ENCODE assay signal across 8 cellular contexts in the genomic region with DNA sequence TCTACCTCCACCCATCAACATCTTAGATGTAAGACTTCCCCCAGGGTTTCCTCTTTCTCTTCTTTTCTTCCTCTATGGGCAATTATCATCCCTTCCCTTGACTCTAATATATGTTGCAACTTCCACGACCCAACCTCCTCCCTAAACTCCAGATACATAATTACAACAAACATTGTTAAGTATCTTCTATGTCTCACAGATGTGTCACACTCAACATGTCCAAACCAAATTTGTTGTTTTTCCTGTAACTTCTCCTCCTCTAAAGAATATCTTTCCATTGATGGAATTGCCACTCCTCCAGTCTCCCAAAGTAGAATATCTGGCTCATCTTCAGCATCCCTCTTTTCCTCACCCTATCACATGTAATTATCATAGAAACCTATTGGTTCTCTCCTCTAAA.
"Had no signal": no experiment of that assay in that cellular context is flagged by ENCODE, and none has a peak within 500 bp of the region (broad histone marks: within the 10 kb centered on the region; RNA-seq: fewer than 3 reads in every experiment).

No MANE protein-coding gene starts in this region.

- ATAC-seq: K562 had no signal

- H2AFZ ChIP-seq: GM23248 had no signal

- FAIRE-seq: H1, H54, HTR-8/SVneo, K562 had no signal

- H3K9ac ChIP-seq: GM23248 had no signal

- H3K4me3 ChIP-seq: GM23248, K562 had no signal

- H3K27ac ChIP-seq: GM23248 had no signal

- DNase-seq: GM23248, H9, HCEC 1CT, IMR-90 had no signal
